22 cellular contexts compared by ENCODE assay signal in the genomic region with DNA sequence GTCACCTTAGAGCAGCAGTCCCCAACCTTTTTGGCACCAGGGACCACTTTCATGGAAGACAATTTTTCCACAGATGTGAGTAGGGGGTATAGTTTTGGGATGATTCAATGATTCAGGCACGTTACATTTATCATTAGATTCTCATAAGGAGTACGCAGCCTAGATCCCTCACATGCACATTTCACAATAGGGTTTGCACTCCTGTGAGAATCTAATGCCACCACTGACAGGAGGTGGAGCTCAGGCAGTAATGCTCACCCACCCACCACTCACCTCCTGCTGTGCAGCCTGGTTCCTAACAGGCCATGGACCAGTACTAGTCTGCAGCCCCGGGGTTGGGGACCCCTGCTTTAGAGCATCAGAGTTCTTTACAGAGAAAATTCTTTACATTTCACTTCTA.
"Had no signal": no experiment of that assay in that cellular context is flagged by ENCODE, and none has a peak within 500 bp of the region (broad histone marks: within the 10 kb centered on the region; RNA-seq: fewer than 3 reads in every experiment).

No MANE protein-coding gene starts in this region.

- ATAC-seq: HepG2 had no signal

- DNase-seq: IMR-90, Karpas-422, KG1, MG63, NCI-H1092, NCI-H1105 treated with DMSO at 0.1 percent for 48 hours, NCI-H1417 treated with DMSO at 0.1 percent for 48 hours, NCI-H146, NCI-H1694 treated with DMSO at 0.1 percent for 48 hours, NCI-H1930, NCI-H2081, NCI-H2171, NCI-H226, NCI-H446, NCI-H510A, NCI-H69, NCI-H774, Right ventricle myocardium superior, RPMI8226, SIG-M5 had no signal

- FAIRE-seq: HepG2, RCC 7860 had no signal
